8 cellular contexts compared by ENCODE assay signal in the genomic region with DNA sequence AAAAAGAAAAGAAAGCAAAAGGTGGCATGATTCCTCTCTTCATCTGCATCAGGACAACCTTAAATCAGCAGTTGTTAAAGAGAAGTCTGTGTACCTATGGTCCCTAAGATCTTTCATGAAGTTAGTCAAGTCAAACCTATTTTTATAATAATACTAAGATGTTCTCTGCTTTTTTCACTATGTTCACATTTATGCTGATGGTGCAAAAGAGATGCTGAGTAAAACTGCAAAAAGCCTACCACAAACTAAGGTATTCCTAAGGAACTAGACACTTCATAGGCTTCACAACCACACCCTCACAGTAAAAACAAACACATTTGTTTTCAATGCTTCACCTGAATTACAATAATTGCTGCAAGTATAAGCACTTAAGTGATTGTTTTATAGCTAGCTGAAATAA. TPM values are rescaled to one million over a fixed set of nuclear protein-coding genes. Genes with fewer than 3 reads are reported as not detected.
"Had no signal": no experiment of that assay in that cellular context is flagged by ENCODE, and none has a peak within 500 bp of the region (broad histone marks: within the 10 kb centered on the region; RNA-seq: fewer than 3 reads in every experiment).

No MANE protein-coding gene starts in this region.

- H2AFZ ChIP-seq: GM23248 had no signal

- DNase-seq: GM23248, GOT3, H9, HCEC 1CT, Kasumi-1, KG1 had no signal

- H3K27ac Mint-ChIP-seq: H9, IgD-negative memory B cell had no signal

- H3K4me3 ChIP-seq: GM23248 had no signal

- H3K27ac ChIP-seq: GM23248, HL-60 had no signal

- H3K4me3 Mint-ChIP-seq: H9, IgD-negative memory B cell had no signal

- H3K36me3 Mint-ChIP-seq: IgD-negative memory B cell had no signal

- H3K27me3 Mint-ChIP-seq: IgD-negative memory B cell had no signal

- H3K9ac ChIP-seq: GM23248 had no signal

RNA-seq across cellular contexts. Expression of gene SLC16A9, which starts 43.3 kb away (rescaled TPM):
- total RNA-seq: GM23248 had no signal
- polyA plus RNA-seq: GM23248, IgD-negative memory B cell had no signal
